Comparison of ENCODE assay signal across 1 cellular context in genomic region chr1:51237714-51238403, GRCh38.
TF ChIP-seq lines count a peak whose summit lies in the region.

No MANE protein-coding gene starts in this region.

TF ChIP-seq in K562, 482 proteins besides CTCF, POLR2A, EP300 and RAD21 (continued from another document and continues in another):
- TF ChIP-seq ZBTB26 (CRISPR knock-in tag; IDR thresholded peaks at IDR 0.05) (no peak), KLF13 (tag; IDR thresholded peaks at IDR 0.05; ENCODE audit: borderline replicate concordance, low read depth) (no peak), ADNP (tag; IDR thresholded peaks at IDR 0.05) (no peak), CBX8 (IDR thresholded peaks at IDR 0.05; ENCODE audit: borderline replicate concordance, extremely low read depth, low read depth, low read length, poor library complexity, severe bottlenecking) (no peak), FOXM1 (IDR thresholded peaks at IDR 0.05; ENCODE audit: low read depth) (no peak), FOXM1 (CRISPR knock-in tag; IDR thresholded peaks at IDR 0.05; ENCODE audit: low read depth) (no peak), ZFP1 (CRISPR knock-in tag; IDR thresholded peaks at IDR 0.05) (no peak), SIN3A (IDR thresholded peaks at IDR 0.05; ENCODE audit: borderline replicate concordance in 2 of 2, control insufficient read depth in 1 of 2, low read depth in 2 of 2, low read length in 2 of 2) (no peak), NFRKB (IDR thresholded peaks at IDR 0.05; ENCODE audit: low read depth) (no peak), GABPB2 (CRISPR knock-in tag; conservative IDR thresholded peaks at IDR 0.05) (no peak), FOSL1 (tag; conservative IDR thresholded peaks at IDR 0.05) (peak; percentile 30; the same call in 1 of the 2 replicates), KDM2B (CRISPR knock-in tag; IDR thresholded peaks at IDR 0.05) (no peak), FOXP1 (CRISPR knock-in tag; IDR thresholded peaks at IDR 0.05) (no peak), JUNB (CRISPR knock-in tag; conservative IDR thresholded peaks at IDR 0.05) (peak; percentile 56), PTRF (tag; IDR thresholded peaks at IDR 0.05) (no peak), ZNF444 (CRISPR knock-in tag; IDR thresholded peaks at IDR 0.05) (no peak), TOE1 (IDR thresholded peaks at IDR 0.05; ENCODE audit: borderline replicate concordance) (no peak), TOE1 (CRISPR knock-in tag; IDR thresholded peaks at IDR 0.05; ENCODE audit: borderline replicate concordance, low read depth) (no peak), TRIM24 (IDR thresholded peaks at IDR 0.05) (no peak), EHMT2 (IDR thresholded peaks at IDR 0.05) (no peak), ZNF512 (tag; IDR thresholded peaks at IDR 0.05) (no peak), DPF2 (IDR thresholded peaks at IDR 0.05) (0 out of 2 replicates have a peak, but pooled peaks have one; percentile 8), ELF1 (tag; IDR thresholded peaks at IDR 0.05) (peak; percentile 33), PRMT5 (CRISPR knock-in tag; IDR thresholded peaks at IDR 0.05) (no peak), NCOA1 (IDR thresholded peaks at IDR 0.05; ENCODE audit: low read depth) (no peak), BCOR (IDR thresholded peaks at IDR 0.05) (no peak), THAP7 (CRISPR knock-in tag; IDR thresholded peaks at IDR 0.05) (no peak), BHLHE40 (IDR thresholded peaks at IDR 0.05; ENCODE audit: low read length) (no peak), PKNOX1 (IDR thresholded peaks at IDR 0.05) (no peak), NFIC (IDR thresholded peaks at IDR 0.05) (no peak), ZNF449 (CRISPR knock-in tag; IDR thresholded peaks at IDR 0.05) (no peak), TAF7 (tag; IDR thresholded peaks at IDR 0.05) (no peak), ZNF23 (CRISPR knock-in tag; IDR thresholded peaks at IDR 0.05) (no peak), NR4A1 (CRISPR knock-in tag; IDR thresholded peaks at IDR 0.05) (no peak), NR4A1 (tag; IDR thresholded peaks at IDR 0.05) (no peak), ZZZ3 (IDR thresholded peaks at IDR 0.05) (no peak), NRF1 (conservative IDR thresholded peaks at IDR 0.05 in 1 of 2, IDR thresholded peaks at IDR 0.05 in 1 of 2) (no peak), SMARCC2 (IDR thresholded peaks at IDR 0.05; ENCODE audit: low read depth) (peak; percentile 18; the same call in 1 of the 2 replicates), NR3C1 (CRISPR knock-in tag; IDR thresholded peaks at IDR 0.05) (no peak), HMG20B (CRISPR knock-in tag; IDR thresholded peaks at IDR 0.05) (no peak), SPI1 (IDR thresholded peaks at IDR 0.05; ENCODE audit: borderline replicate concordance, low read depth, low read length) (peak; percentile 73; the same call in 1 of the 2 replicates), DNMT1 (IDR thresholded peaks at IDR 0.05) (no peak), THRAP3 (IDR thresholded peaks at IDR 0.05; ENCODE audit: borderline replicate concordance) (no peak), HMBOX1 (IDR thresholded peaks at IDR 0.05) (no peak), DMBX1 (CRISPR knock-in tag; IDR thresholded peaks at IDR 0.05; ENCODE audit: borderline replicate concordance) (no peak), RBBP5 (IDR thresholded peaks at IDR 0.05; ENCODE audit: borderline replicate concordance, insufficient read depth, low read length, poor library complexity, severe bottlenecking) (peak; percentile 38), ZNF217 (CRISPR knock-in tag; IDR thresholded peaks at IDR 0.05) (no peak), ZFX (CRISPR knock-in tag; IDR thresholded peaks at IDR 0.05) (peak; percentile 54; the same call in 1 of the 2 replicates), MITF (IDR thresholded peaks at IDR 0.05) (no peak), ZNF134 (CRISPR knock-in tag; conservative IDR thresholded peaks at IDR 0.05) (no peak), KAT8 (IDR thresholded peaks at IDR 0.05; ENCODE audit: low read depth) (no peak), HMGN3 (IDR thresholded peaks at IDR 0.05; ENCODE audit: borderline replicate concordance, extremely low read depth, insufficient read length, low read depth, low read length) (no peak), ETV5 (CRISPR knock-in tag; IDR thresholded peaks at IDR 0.05; ENCODE audit: low read depth) (0 out of 2 replicates have a peak, but pooled peaks have one; percentile 25), ILK (tag; IDR thresholded peaks at IDR 0.05; ENCODE audit: borderline replicate concordance, low read depth) (no peak), SP2 (IDR thresholded peaks at IDR 0.05; ENCODE audit: extremely low read depth, low read depth, low read length, poor library complexity, severe bottlenecking) (no peak), SIRT6 (IDR thresholded peaks at IDR 0.05; ENCODE audit: low read depth, low read length) (no peak), ZBTB1 (CRISPR knock-in tag; IDR thresholded peaks at IDR 0.05; ENCODE audit: borderline replicate concordance, low read depth) (no peak), HEY1 (CRISPR knock-in tag; IDR thresholded peaks at IDR 0.05; ENCODE audit: borderline replicate concordance) (no peak), ATF3 (IDR thresholded peaks at IDR 0.05) (peak; percentile 96), ATF3 (CRISPR knock-in tag; conservative IDR thresholded peaks at IDR 0.05) (no peak), ZKSCAN3 (CRISPR knock-in tag; IDR thresholded peaks at IDR 0.05) (no peak), HNRNPK (IDR thresholded peaks at IDR 0.05; ENCODE audit: low read depth, low read length, poor library complexity, severe bottlenecking) (no peak), ZSCAN32 (CRISPR knock-in tag; IDR thresholded peaks at IDR 0.05) (no peak), POLR2AphosphoS5 (IDR thresholded peaks at IDR 0.05; ENCODE audit: control insufficient read depth, insufficient read depth, low read depth, low read length) (no peak), RFX1 (IDR thresholded peaks at IDR 0.05) (no peak), IFI16 (CRISPR knock-in tag; IDR thresholded peaks at IDR 0.05) (no peak), TEAD1 (CRISPR knock-in tag; IDR thresholded peaks at IDR 0.05) (no peak), ETV1 (tag; conservative IDR thresholded peaks at IDR 0.05; ENCODE audit: low read depth) (peak; percentile 37; the same call in 1 of the 2 replicates), NFYB (IDR thresholded peaks at IDR 0.05; ENCODE audit: extremely low read depth, insufficient read length) (no peak), E2F6 (IDR thresholded peaks at IDR 0.05; ENCODE audit: borderline replicate concordance in 1 of 2, extremely low read depth in 1 of 2, insufficient read depth in 1 of 2, insufficient read length in 1 of 2, low read depth in 1 of 2, low read length in 1 of 2, poor library complexity in 1 of 2, severe bottlenecking in 1 of 2) (no peak), MYNN (IDR thresholded peaks at IDR 0.05) (no peak), MYNN (CRISPR knock-in tag; IDR thresholded peaks at IDR 0.05) (no peak)
